1 cellular context compared by ENCODE assay signal in the genomic region with DNA sequence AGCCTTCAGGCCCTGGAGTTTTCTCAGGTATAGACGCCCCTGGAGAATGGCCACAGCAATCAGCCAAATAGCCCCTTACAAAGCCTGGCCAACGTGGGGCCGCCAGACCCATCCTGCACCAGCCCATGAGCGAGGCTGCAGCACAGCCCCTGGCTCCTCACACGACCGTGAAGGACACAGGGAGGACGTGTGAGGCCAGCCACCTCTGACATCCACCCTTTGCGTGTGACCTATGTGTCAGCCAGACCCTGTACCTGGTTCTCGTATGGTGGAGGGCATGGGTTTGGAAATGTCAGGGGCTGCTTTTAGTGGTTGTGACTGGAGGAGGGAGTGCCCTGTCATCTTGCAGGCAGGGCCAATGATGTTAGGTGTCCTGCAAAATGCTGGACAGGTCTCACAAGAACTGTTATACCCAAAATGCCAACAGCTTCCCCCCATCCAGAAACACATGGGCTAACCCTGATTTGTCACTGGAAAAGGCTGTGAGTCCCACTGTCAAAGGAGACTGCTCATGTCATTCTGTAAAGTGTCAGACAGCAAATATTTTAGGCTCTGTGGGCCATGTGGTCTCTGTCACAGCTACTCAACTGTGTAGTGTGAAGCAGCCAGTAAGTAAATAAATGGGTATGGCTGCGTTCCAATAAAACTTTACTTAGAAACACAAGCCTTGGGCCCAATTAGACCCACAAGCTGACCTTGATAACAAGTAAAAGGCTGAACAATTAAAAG.
TF ChIP-seq lines count a peak whose summit lies in the region.

No MANE protein-coding gene starts in this region.

TF ChIP-seq in K562, 482 proteins besides CTCF, POLR2A, EP300 and RAD21:
- TF ChIP-seq, protein P1, sequence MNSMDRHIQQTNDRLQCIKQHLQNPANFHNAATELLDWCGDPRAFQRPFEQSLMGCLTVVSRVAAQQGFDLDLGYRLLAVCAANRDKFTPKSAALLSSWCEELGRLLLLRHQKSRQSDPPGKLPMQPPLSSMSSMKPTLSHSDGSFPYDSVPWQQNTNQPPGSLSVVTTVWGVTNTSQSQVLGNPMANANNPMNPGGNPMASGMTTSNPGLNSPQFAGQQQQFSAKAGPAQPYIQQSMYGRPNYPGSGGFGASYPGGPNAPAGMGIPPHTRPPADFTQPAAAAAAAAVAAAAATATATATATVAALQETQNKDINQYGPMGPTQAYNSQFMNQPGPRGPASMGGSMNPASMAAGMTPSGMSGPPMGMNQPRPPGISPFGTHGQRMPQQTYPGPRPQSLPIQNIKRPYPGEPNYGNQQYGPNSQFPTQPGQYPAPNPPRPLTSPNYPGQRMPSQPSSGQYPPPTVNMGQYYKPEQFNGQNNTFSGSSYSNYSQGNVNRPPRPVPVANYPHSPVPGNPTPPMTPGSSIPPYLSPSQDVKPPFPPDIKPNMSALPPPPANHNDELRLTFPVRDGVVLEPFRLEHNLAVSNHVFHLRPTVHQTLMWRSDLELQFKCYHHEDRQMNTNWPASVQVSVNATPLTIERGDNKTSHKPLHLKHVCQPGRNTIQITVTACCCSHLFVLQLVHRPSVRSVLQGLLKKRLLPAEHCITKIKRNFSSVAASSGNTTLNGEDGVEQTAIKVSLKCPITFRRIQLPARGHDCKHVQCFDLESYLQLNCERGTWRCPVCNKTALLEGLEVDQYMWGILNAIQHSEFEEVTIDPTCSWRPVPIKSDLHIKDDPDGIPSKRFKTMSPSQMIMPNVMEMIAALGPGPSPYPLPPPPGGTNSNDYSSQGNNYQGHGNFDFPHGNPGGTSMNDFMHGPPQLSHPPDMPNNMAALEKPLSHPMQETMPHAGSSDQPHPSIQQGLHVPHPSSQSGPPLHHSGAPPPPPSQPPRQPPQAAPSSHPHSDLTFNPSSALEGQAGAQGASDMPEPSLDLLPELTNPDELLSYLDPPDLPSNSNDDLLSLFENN (IDR thresholded peaks at IDR 0.05; ENCODE audit: low read depth in 2 of 2, low read length in 2 of 2) = no peak
- no peak for TF ChIP-seq ID3 (CRISPR knock-in tag; IDR thresholded peaks at IDR 0.05)
- TF ChIP-seq ID3 (tag; IDR thresholded peaks at IDR 0.05) = no peak
- TF ChIP-seq, protein P2, sequence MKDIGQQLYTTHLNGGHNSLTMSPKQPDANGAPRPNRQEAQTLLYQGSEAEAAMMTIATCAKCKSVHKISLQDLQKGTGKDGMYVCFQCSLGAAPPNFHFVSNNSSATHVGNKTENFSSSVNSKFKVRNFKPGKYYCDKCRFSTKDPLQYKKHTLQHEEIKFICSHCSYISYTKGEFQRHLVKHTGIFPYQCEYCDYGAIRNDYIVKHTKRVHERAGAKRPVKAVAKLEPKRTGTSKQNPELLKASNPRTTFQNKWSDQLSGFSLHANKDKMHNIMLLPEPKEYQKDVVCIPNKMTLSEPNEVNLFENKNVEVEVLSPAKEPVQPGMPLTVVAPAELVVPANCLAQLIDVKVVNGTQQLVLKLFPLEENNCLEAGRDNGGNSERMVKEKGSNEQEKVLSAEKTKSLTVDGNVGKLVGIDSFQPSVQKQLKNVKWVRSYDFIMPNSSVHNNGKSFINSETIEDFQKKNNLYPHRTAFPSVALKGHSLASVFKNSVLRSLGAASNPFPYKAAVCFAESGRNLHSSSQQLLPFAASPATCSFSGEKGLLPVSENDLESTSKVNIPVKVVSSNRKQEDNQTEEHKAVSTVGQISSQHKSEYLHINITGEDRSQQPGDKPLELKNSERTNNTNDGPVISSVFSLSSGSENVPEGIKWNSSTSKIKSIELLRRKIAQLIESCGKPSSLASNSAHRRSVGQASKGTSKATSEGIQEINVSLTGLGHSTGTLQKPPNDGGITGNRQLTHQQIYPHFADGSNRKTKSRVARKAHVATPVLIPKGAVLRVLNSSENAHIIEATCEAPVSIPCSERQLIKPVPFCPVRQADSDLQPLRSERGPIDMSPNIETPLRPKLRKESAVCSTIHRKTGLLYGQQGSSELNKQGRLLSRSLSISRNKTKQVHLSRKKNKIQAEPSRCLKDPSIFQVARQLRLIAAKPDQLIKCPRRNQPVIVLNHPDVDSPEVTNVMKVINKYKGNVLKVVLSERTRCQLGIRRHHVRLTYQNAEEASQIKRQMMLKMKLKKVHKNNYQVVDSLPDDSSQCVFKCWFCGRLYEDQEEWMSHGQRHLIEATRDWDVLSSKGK (CRISPR knock-in tag; IDR thresholded peaks at IDR 0.05) = no peak
- TF ChIP-seq ZKSCAN3 (CRISPR knock-in tag; IDR thresholded peaks at IDR 0.05) = no peak
- TF ChIP-seq CHD4 (IDR thresholded peaks at IDR 0.05; ENCODE audit: insufficient read depth, insufficient replicate concordance, low read depth, low read length, poor library complexity, severe bottlenecking) = no peak
- TF ChIP-seq ZBTB40 (IDR thresholded peaks at IDR 0.05) = peak; percentile 55; the same call in 1 of the 2 replicates
- TF ChIP-seq ZBTB40 (CRISPR knock-in tag; IDR thresholded peaks at IDR 0.05) = no peak
- no peak for TF ChIP-seq ZNF561 (CRISPR knock-in tag; conservative IDR thresholded peaks at IDR 0.05)
- TF ChIP-seq, protein P3, sequence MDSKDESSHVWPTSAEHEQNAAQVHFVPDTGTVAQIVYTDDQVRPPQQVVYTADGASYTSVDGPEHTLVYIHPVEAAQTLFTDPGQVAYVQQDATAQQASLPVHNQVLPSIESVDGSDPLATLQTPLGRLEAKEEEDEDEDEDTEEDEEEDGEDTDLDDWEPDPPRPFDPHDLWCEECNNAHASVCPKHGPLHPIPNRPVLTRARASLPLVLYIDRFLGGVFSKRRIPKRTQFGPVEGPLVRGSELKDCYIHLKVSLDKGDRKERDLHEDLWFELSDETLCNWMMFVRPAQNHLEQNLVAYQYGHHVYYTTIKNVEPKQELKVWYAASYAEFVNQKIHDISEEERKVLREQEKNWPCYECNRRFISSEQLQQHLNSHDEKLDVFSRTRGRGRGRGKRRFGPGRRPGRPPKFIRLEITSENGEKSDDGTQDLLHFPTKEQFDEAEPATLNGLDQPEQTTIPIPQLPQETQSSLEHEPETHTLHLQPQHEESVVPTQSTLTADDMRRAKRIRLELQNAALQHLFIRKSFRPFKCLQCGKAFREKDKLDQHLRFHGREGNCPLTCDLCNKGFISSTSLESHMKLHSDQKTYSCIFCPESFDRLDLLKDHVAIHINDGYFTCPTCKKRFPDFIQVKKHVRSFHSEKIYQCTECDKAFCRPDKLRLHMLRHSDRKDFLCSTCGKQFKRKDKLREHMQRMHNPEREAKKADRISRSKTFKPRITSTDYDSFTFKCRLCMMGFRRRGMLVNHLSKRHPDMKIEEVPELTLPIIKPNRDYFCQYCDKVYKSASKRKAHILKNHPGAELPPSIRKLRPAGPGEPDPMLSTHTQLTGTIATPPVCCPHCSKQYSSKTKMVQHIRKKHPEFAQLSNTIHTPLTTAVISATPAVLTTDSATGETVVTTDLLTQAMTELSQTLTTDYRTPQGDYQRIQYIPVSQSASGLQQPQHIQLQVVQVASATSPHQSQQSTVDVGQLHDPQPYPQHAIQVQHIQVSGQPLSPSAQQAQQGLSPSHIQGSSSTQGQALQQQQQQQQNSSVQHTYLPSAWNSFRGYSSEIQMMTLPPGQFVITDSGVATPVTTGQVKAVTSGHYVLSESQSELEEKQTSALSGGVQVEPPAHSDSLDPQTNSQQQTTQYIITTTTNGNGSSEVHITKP (IDR thresholded peaks at IDR 0.05; ENCODE audit: partially characterized antibody) = peak; percentile 38
